Comparison of ENCODE assay signal across 14 cellular contexts in the genomic region with DNA sequence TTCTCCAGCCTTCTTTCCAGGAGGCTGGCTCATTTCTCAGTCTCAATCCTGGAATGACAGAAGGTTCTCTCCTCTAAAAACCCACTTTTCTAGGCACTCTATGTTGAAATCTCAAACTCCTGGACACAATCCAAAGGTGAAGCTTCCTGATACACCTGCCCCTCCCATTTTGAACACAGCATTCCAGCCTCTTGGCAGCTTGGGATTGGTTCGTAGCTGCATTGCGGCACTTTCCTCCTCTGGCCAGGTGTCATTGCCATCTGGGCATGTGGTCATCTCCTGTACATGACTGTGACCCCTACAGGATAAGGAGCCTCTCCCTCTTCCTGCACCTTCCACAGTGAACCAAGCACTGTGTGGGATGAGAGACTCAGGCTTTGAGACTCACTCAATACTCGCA.
A peak's percentile ranks its signal among the peaks of the same experiment; 100 is the strongest.
DNase-seq lines count a peak whose midpoint lies in the region; ATAC-seq and TF ChIP-seq lines count a peak whose summit lies in the region.
"Had no signal": no experiment of that assay in that cellular context is flagged by ENCODE, and none has a peak within 500 bp of the region (broad histone marks: within the 10 kb centered on the region; RNA-seq: fewer than 3 reads in every experiment).

No MANE protein-coding gene starts in this region.

- H3K4me3 ChIP-seq in coronary artery (no peak overlapping the region), testis (no peak overlapping the region)
- H3K4me3 ChIP-seq: HAP-1 had no signal

- no peak for TF ChIP-seq POLR2A in testis (IDR thresholded peaks at IDR 0.05)

- H3K27me3 ChIP-seq in testis = no peaks in the 10 kb centered on the region

- intact Hi-C loops in testis (cut with DNase I; ENCODE audit: low total_unique reads) = no loop called here

- H3K9me3 Mint-ChIP-seq in osteocyte (ENCODE audit: unreplicated experiment) = no peaks in the 10 kb centered on the region
- H3K9me3 Mint-ChIP-seq: CD4-positive, alpha-beta T cell had no signal

- no peaks in the 10 kb centered on the region for H3K36me3 ChIP-seq in testis (ENCODE audit: low read depth, missing control alignments)
- H3K36me3 ChIP-seq: HAP-1 had no signal

- peaks cover 8% of the 10 kb centered on the region for H3K27me3 Mint-ChIP-seq in osteocyte (ENCODE audit: unreplicated experiment)

- H3K4me1 ChIP-seq in testis = no peaks in the 10 kb centered on the region
- H3K4me1 ChIP-seq: HAP-1 had no signal

- no peak overlapping the region for H3K27ac ChIP-seq in coronary artery
- no peak overlapping the region for H3K27ac ChIP-seq in testis

- H3K36me3 Mint-ChIP-seq in osteocyte (ENCODE audit: unreplicated experiment) = no peaks in the 10 kb centered on the region

- ATAC-seq in GM19324 (IDR thresholded peaks at IDR 0.05; ENCODE audit: low FRiP score, unreplicated experiment) = no peak
- ATAC-seq: HepG2 had no signal

- peak; percentile 17 for DNase-seq in coronary artery (ENCODE audit: low spot score)
- DNase-seq in islet precursor cell = peak; percentile 37
- DNase-seq in osteocyte (ENCODE audit: extremely low spot score, unreplicated experiment) = peak; percentile 46
- DNase-seq in ureter (ENCODE audit: low spot score) = peak; percentile 36
- DNase-seq in stimulated activated CD4-positive, alpha-beta T cell treated with anti-CD3 and anti-CD28 coated beads, Interleukin-4, amount 100 ng/mL, for 1 hour = no peak
- DNase-seq in testis = no peak
- DNase-seq: C1 segment of cervical spinal cord; CD4-positive, alpha-beta T cell; DMS79; GOT3 had no signal

- WGBS in testis, 2 donors = 88 to 94% methylated on average over 3 of the region's 3 CpGs

- no peak overlapping the region for H3K27ac Mint-ChIP-seq in osteocyte (ENCODE audit: unreplicated experiment)
- H3K27ac Mint-ChIP-seq: B cell; CD4-positive, alpha-beta T cell had no signal

- H3K4me3 Mint-ChIP-seq in osteocyte (ENCODE audit: unreplicated experiment) = no peak overlapping the region
- H3K4me3 Mint-ChIP-seq: B cell; CD4-positive, alpha-beta T cell had no signal

- TF ChIP-seq CTCF in coronary artery (IDR thresholded peaks at IDR 0.05) = no peak
- TF ChIP-seq CTCF in osteocyte (IDR thresholded peaks at IDR 0.05) = no peak
- no peak for TF ChIP-seq CTCF in testis (IDR thresholded peaks at IDR 0.05)

- no peaks in the 10 kb centered on the region for H3K9me3 ChIP-seq in testis
- H3K9me3 ChIP-seq: HAP-1 had no signal

- H3K4me1 Mint-ChIP-seq in osteocyte (ENCODE audit: unreplicated experiment) = peaks cover 7% of the 10 kb centered on the region
- H3K4me1 Mint-ChIP-seq: B cell had no signal

Comparison
In these comparisons a context has a peak if more than half of its experiments do, and no peak if none do; other contexts are left out.
1. DNase-seq: peak in coronary artery (single experiment), islet precursor cell (single experiment), osteocyte (single experiment) and ureter (single experiment); none in stimulated activated CD4-positive, alpha-beta T cell treated with anti-CD3 and anti-CD28 coated beads, Interleukin-4, amount 100 ng/mL, for 1 hour (single experiment) and testis (single experiment).